ENCODE assay signal across 14 cellular contexts in genomic region chr4:174613979-174614378, GRCh38.
"Had no signal": no experiment of that assay in that cellular context is flagged by ENCODE, and none has a peak within 500 bp of the region (broad histone marks: within the 10 kb centered on the region; RNA-seq: fewer than 3 reads in every experiment).

No MANE protein-coding gene starts in this region.

- H3K27me3 ChIP-seq: cardiac muscle cell, foreskin keratinocyte, heart right ventricle had no signal

- H3K27ac Mint-ChIP-seq: activated naive CD4-positive, alpha-beta T cell treated with anti-CD3 and anti-CD28 coated beads, Interleukin-2, amount 10 ng/mL, durations not matched to agents 7 days and 5 days; activated T-helper 17 cell treated with anti-CD3 and anti-CD28 coated beads, Interleukin-2, amount 50 U/mL, for 72 hours; memory B cell; nephron progenitor cell had no signal

- DNase-seq: activated CD4-positive, alpha-beta T cell treated with anti-CD3 and anti-CD28 coated beads for 48 hours; activated naive CD4-positive, alpha-beta T cell treated with anti-CD3 and anti-CD28 coated beads, Interleukin-2, amount 10 ng/mL, durations not matched to agents 7 days and 5 days; foreskin keratinocyte; heart right ventricle; islet precursor cell; nephron progenitor cell; stimulated activated CD4-positive, alpha-beta T cell treated with anti-CD3 and anti-CD28 coated beads, Interleukin-2, amount 100 ng/mL, for 24 hours; stimulated activated naive CD4-positive, alpha-beta T cell; substantia nigra; trophoblast cell; WERI-Rb-1 had no signal

- H3K4me1 Mint-ChIP-seq: activated T-helper 17 cell treated with anti-CD3 and anti-CD28 coated beads, Interleukin-2, amount 50 U/mL, for 72 hours; nephron progenitor cell had no signal

- H3K27ac ChIP-seq: cardiac muscle cell, foreskin keratinocyte, WERI-Rb-1 had no signal

- H3K27me3 Mint-ChIP-seq: activated naive CD4-positive, alpha-beta T cell treated with anti-CD3 and anti-CD28 coated beads, Interleukin-2, amount 10 ng/mL, durations not matched to agents 7 days and 5 days; activated T-helper 17 cell treated with anti-CD3 and anti-CD28 coated beads, Interleukin-2, amount 50 U/mL, for 72 hours; memory B cell had no signal

- H3K36me3 Mint-ChIP-seq: memory B cell had no signal

- H3K36me3 ChIP-seq: cardiac muscle cell, heart right ventricle, WERI-Rb-1 had no signal

- H3K9me3 Mint-ChIP-seq: activated T-helper 17 cell treated with anti-CD3 and anti-CD28 coated beads, Interleukin-2, amount 50 U/mL, for 72 hours had no signal

- H3K4me3 Mint-ChIP-seq: activated naive CD4-positive, alpha-beta T cell treated with anti-CD3 and anti-CD28 coated beads, Interleukin-2, amount 10 ng/mL, durations not matched to agents 7 days and 5 days; activated T-helper 17 cell treated with anti-CD3 and anti-CD28 coated beads, Interleukin-2, amount 50 U/mL, for 72 hours; memory B cell; nephron progenitor cell had no signal

- H3K4me3 ChIP-seq: cardiac muscle cell, heart right ventricle had no signal

- H3K4me1 ChIP-seq: foreskin keratinocyte had no signal
